ENCODE assay signal across 16 cellular contexts in genomic region chr3:152175576-152175883, GRCh38.
DNase-seq lines count a peak whose midpoint lies in the region; ATAC-seq and TF ChIP-seq lines count a peak whose summit lies in the region.
"Had no signal": no experiment of that assay in that cellular context is flagged by ENCODE, and none has a peak within 500 bp of the region (broad histone marks: within the 10 kb centered on the region; RNA-seq: fewer than 3 reads in every experiment).

No MANE protein-coding gene starts in this region.

- peaks cover 60% of the 10 kb centered on the region for H3K4me1 Mint-ChIP-seq in HFFc6 (ENCODE audit: low read depth)
- peaks cover 37% of the 10 kb centered on the region for H3K4me1 Mint-ChIP-seq in activated naive CD4-positive, alpha-beta T cell treated with anti-CD3 and anti-CD28 coated beads for 36 hours (ENCODE audit: low read depth)
- H3K4me1 Mint-ChIP-seq: nephron progenitor cell had no signal

- H3K27me3 ChIP-seq in ACC112 (ENCODE audit: insufficient read depth, low read length) (no peaks in the 10 kb centered on the region), foreskin keratinocyte (no peaks in the 10 kb centered on the region)
- H3K27me3 ChIP-seq: gastroesophageal sphincter had no signal

- H3K27ac Mint-ChIP-seq in HFFc6: peak overlapping the region; percentile 72
- H3K27ac Mint-ChIP-seq in activated naive CD4-positive, alpha-beta T cell treated with anti-CD3 and anti-CD28 coated beads for 36 hours: no peak overlapping the region
- H3K27ac Mint-ChIP-seq: nephron progenitor cell, T-cell had no signal

- no peak for TF ChIP-seq CTCF in HFFc6 (IDR thresholded peaks at IDR 0.05)
- TF ChIP-seq CTCF in foreskin keratinocyte (conservative IDR thresholded peaks at IDR 0.05): no peak

- no peaks in the 10 kb centered on the region for H3K9me3 Mint-ChIP-seq in HFFc6
- H3K9me3 Mint-ChIP-seq in activated naive CD4-positive, alpha-beta T cell treated with anti-CD3 and anti-CD28 coated beads for 36 hours: peaks cover 2% of the 10 kb centered on the region
- H3K9me3 Mint-ChIP-seq: central memory CD8-positive, alpha-beta T cell; nephron progenitor cell had no signal

- no peak overlapping the region for H2AFZ ChIP-seq in ACC112 (ENCODE audit: low read length, unreplicated experiment)

- H3K27ac ChIP-seq in ACC112 (ENCODE audit: low read depth, low read length) (peak overlapping the region; percentile 60), foreskin keratinocyte (no peak overlapping the region)
- H3K27ac ChIP-seq: gastroesophageal sphincter had no signal

- H3K27me3 Mint-ChIP-seq in HFFc6 (ENCODE audit: insufficient read depth): no peaks in the 10 kb centered on the region
- no peaks in the 10 kb centered on the region for H3K27me3 Mint-ChIP-seq in activated naive CD4-positive, alpha-beta T cell treated with anti-CD3 and anti-CD28 coated beads for 36 hours (ENCODE audit: low read depth)
- H3K27me3 Mint-ChIP-seq: central memory CD8-positive, alpha-beta T cell; T-cell had no signal

- intact Hi-C loops in activated naive CD4-positive, alpha-beta T cell treated with anti-CD3 and anti-CD28 coated beads for 36 hours (cut with micrococcal nuclease): no loop called here

- no peaks in the 10 kb centered on the region for H3K36me3 ChIP-seq in ACC112 (ENCODE audit: insufficient read depth, low read length)
- H3K36me3 ChIP-seq: BE2C, gastroesophageal sphincter had no signal

- CTCF ChIA-PET in activated naive CD4-positive, alpha-beta T cell treated with anti-CD3 and anti-CD28 coated beads for 36 hours (lab: Charles Lee): interaction anchor here (0.8 to 1.4 kb wide), 3 partner anchors 8 to 39 kb away, joined by 3 to 4 read pairs (median 3); no protein-coding TSS in a partner anchor

- H3K79me2 ChIP-seq in ACC112 (ENCODE audit: control insufficient read depth, insufficient read depth, low read length, unreplicated experiment): no peaks in the 10 kb centered on the region

- H3K4me3 ChIP-seq in ACC112 (ENCODE audit: low read depth, low read length): peak overlapping the region; percentile 63
- H3K4me3 ChIP-seq: gastroesophageal sphincter had no signal

- peaks cover 36% of the 10 kb centered on the region for H3K4me1 ChIP-seq in ACC112 (ENCODE audit: control insufficient read depth, insufficient read depth, low read length, unreplicated experiment)
- peaks cover 5% of the 10 kb centered on the region for H3K4me1 ChIP-seq in foreskin keratinocyte
- H3K4me1 ChIP-seq: BE2C had no signal

- peak overlapping the region; percentile 69 for H3K4me3 Mint-ChIP-seq in HFFc6
- no peak overlapping the region for H3K4me3 Mint-ChIP-seq in activated naive CD4-positive, alpha-beta T cell treated with anti-CD3 and anti-CD28 coated beads for 36 hours
- H3K4me3 Mint-ChIP-seq: central memory CD8-positive, alpha-beta T cell; nephron progenitor cell; T-cell had no signal

- peaks cover 16% of the 10 kb centered on the region; the same call in 1 of the 2 replicates for H3K36me3 Mint-ChIP-seq in HFFc6 (ENCODE audit: low read depth)
- peaks cover 3% of the 10 kb centered on the region for H3K36me3 Mint-ChIP-seq in activated naive CD4-positive, alpha-beta T cell treated with anti-CD3 and anti-CD28 coated beads for 36 hours (ENCODE audit: low read depth)

- DNase-seq in HFFc6: peak; percentile 83
- peak; percentile 72 for DNase-seq in amniotic stem cell (lab: John Stamatoyannopoulos, UW)
- peak; percentile 59 to 78 for DNase-seq in foreskin keratinocyte
- DNase-seq in NCI-H146 (lab: John Stamatoyannopoulos, UW): no peak
- DNase-seq in activated naive CD4-positive, alpha-beta T cell treated with anti-CD3 and anti-CD28 coated beads for 36 hours: no peak
- no peak for DNase-seq in NCI-H1417 (lab: John Stamatoyannopoulos, UW)
- DNase-seq: activated CD4-positive, alpha-beta T cell treated with anti-CD3 and anti-CD28 coated beads for 4 hours; BE2C; NCI-H187; nephron progenitor cell; stimulated activated CD4-positive, alpha-beta T cell treated with anti-CD3 and anti-CD28 coated beads, Interleukin-15, amount 100 ng/mL, for 24 hours; T-cell had no signal

- peak; percentile 89 for ATAC-seq in foreskin keratinocyte
- no peak for ATAC-seq in HG03378 (IDR thresholded peaks at IDR 0.05; ENCODE audit: unreplicated experiment)
- ATAC-seq: gastroesophageal sphincter, T-cell had no signal

Comparison
In these comparisons a context has a peak if more than half of its experiments do, and no peak if none do; other contexts are left out.
1. DNase-seq: peak in HFFc6 (single experiment), amniotic stem cell (single experiment) and foreskin keratinocyte (2 of 2); none in NCI-H146 (single experiment), activated naive CD4-positive, alpha-beta T cell treated with anti-CD3 and anti-CD28 coated beads for 36 hours (single experiment) and NCI-H1417 (0 of 3).